Comparison of ENCODE assay signal across 10 cellular contexts in the genomic region with DNA sequence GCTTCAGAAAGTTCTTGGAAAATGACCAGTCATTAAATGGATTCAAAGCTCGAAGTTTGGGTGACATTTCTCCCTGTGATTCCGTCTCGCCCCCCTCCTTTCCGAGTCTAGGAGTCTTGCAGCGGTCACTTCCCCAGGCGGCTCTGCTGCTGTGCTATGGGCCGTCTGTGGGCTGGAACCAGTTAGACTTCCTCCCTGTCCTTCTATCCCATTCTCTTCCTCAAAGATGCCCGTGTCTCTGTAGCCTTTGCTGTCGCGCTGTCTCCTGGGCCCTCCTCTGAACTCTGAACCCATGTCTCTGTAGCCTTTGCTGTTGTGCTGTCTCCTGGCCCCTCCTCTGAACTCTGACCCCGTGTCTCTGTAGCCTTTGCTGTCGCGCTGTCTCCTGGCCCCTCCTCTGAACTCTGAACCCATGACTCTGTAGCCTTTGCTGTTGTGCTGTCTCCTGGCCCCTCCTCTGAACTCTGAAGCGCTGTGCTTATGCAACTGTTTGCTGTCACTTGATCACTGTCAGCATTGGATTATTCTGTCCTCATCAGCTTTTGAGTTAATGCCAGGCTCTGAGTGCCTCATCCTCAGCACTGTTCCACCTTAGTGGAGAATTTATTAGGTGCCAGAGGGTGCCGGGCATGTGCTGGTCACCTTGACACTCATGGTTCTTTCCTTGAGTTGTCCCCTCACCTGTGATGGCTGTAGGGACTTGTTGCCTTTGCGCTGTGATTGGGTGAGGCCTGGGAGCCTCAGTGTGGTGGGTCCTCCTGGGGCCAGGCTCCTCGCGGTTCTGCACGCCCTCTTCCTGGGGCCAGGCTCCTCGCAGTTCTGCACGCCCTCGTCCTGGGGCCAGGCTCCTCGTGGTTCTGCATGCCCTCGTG.
DNase-seq lines count a peak whose midpoint lies in the region; ATAC-seq and TF ChIP-seq lines count a peak whose summit lies in the region.
"Had no signal": no experiment of that assay in that cellular context is flagged by ENCODE, and none has a peak within 500 bp of the region (broad histone marks: within the 10 kb centered on the region; RNA-seq: fewer than 3 reads in every experiment).

No MANE protein-coding gene starts in this region.

- peak overlapping the region in 3 of 7 donors; percentile 19 to 67 (median 31) for H3K27ac Mint-ChIP-seq in CD4-positive, alpha-beta memory T cell
- H3K27ac Mint-ChIP-seq: activated CD4-positive, alpha-beta T cell treated with anti-CD3 and anti-CD28 coated beads, Interleukin-2, amount 10 ng/mL, durations not matched to agents 24 days and 14 days had no signal

- peaks cover 6 to 35% (median 14%) of the 10 kb centered on the region in 4 donors for H3K4me1 Mint-ChIP-seq in CD4-positive, alpha-beta memory T cell

- H3K9me3 Mint-ChIP-seq in CD4-positive, alpha-beta memory T cell = no peaks in the 10 kb centered on the region
- H3K9me3 Mint-ChIP-seq: activated CD4-positive, alpha-beta T cell treated with anti-CD3 and anti-CD28 coated beads, Interleukin-2, amount 10 ng/mL, durations not matched to agents 24 days and 14 days had no signal

- H3K9me3 ChIP-seq in colonic mucosa (no peaks in the 10 kb centered on the region), mesodermal cell (ENCODE audit: control insufficient read depth, low read length) (no peaks in the 10 kb centered on the region)
- no peaks in the 10 kb centered on the region for H3K9me3 ChIP-seq in CD4-positive, alpha-beta memory T cell (ENCODE audit: control insufficient read depth in 1 of 2, low read length in 2 of 2)

- H3K27me3 ChIP-seq in colonic mucosa = no peaks in the 10 kb centered on the region
- no peaks in the 10 kb centered on the region for H3K27me3 ChIP-seq in CD4-positive, alpha-beta memory T cell (ENCODE audit: insufficient read depth, low read length)

- peaks cover 5% of the 10 kb centered on the region for H3K4me1 ChIP-seq in colonic mucosa
- peaks cover 27% of the 10 kb centered on the region for H3K4me1 ChIP-seq in mesodermal cell (ENCODE audit: control insufficient read depth, insufficient read depth, low read length, poor library complexity, severe bottlenecking)
- no peaks in the 10 kb centered on the region for H3K4me1 ChIP-seq in CD4-positive, alpha-beta memory T cell (ENCODE audit: insufficient read depth, low read length)

- intact Hi-C loops in colonic mucosa (cut with DNase I) = no loop called here
- intact Hi-C loops in CD4-positive, alpha-beta memory T cell (cut with micrococcal nuclease) = no loop called here

- CTCF ChIA-PET in CD4-positive, alpha-beta memory T cell (lab: Charles Lee; ENCODE audit: partially characterized antibody) = no interaction called here

- DNase-seq in LNCaP clone FGC (ENCODE audit: low read depth) = peak; percentile 66
- DNase-seq in colonic mucosa = peak; percentile 76
- DNase-seq in NCI-H1930 (lab: John Stamatoyannopoulos, UW) = no peak
- DNase-seq in CD4-positive, alpha-beta memory T cell = no peak
- DNase-seq: activated CD4-positive, alpha-beta T cell treated with anti-CD3 and anti-CD28 coated beads, Interleukin-2, amount 10 ng/mL, durations not matched to agents 24 days and 14 days; cortex of kidney had no signal

- peaks cover 26 to 27% of the 10 kb centered on the region in 2 donors for H3K36me3 Mint-ChIP-seq in CD4-positive, alpha-beta memory T cell

- H3K4me3 ChIP-seq in LNCaP clone FGC (ENCODE audit: low read depth, low read length) (no peak overlapping the region), colonic mucosa (no peak overlapping the region), mesodermal cell (ENCODE audit: extremely low read depth, insufficient read depth, low read length, poor library complexity, severe bottlenecking) (no peak overlapping the region)
- no peak overlapping the region for H3K4me3 ChIP-seq in CD4-positive, alpha-beta memory T cell (ENCODE audit: low read length in 2 of 2)

- H3K27me3 Mint-ChIP-seq in CD4-positive, alpha-beta memory T cell = no peaks in the 10 kb centered on the region
- H3K27me3 Mint-ChIP-seq: activated CD4-positive, alpha-beta T cell treated with anti-CD3 and anti-CD28 coated beads, Interleukin-2, amount 10 ng/mL, durations not matched to agents 24 days and 14 days had no signal

- H3K4me3 Mint-ChIP-seq in CD4-positive, alpha-beta memory T cell = no peak overlapping the region
- H3K4me3 Mint-ChIP-seq: activated CD4-positive, alpha-beta T cell treated with anti-CD3 and anti-CD28 coated beads, Interleukin-2, amount 10 ng/mL, durations not matched to agents 24 days and 14 days had no signal

- H3K27ac ChIP-seq in 22Rv1 (peak overlapping the region; percentile 12; the same call in 1 of the 2 replicates), colonic mucosa (peak overlapping the region; percentile 60), mesodermal cell (ENCODE audit: low read depth, low read length, severe bottlenecking) (peak overlapping the region; percentile 92)
- no peak overlapping the region for H3K27ac ChIP-seq in CD4-positive, alpha-beta memory T cell (ENCODE audit: low read depth, low read length)

- H3K36me3 ChIP-seq in colonic mucosa (no peaks in the 10 kb centered on the region), mesodermal cell (ENCODE audit: control insufficient read depth, insufficient read depth, low read length) (peaks cover 8% of the 10 kb centered on the region)
- peaks cover 6% of the 10 kb centered on the region for H3K36me3 ChIP-seq in CD4-positive, alpha-beta memory T cell (ENCODE audit: insufficient read depth, low read length)

- WGBS in mesodermal cell (ENCODE audit: insufficient coverage in 2 of 2), 2 experiments = 92 to 93% methylated on average over 19 to 24 of the region's 24 CpGs

- no peak for ATAC-seq in GM18873 (IDR thresholded peaks at IDR 0.05; ENCODE audit: low FRiP score, unreplicated experiment)
- ATAC-seq in GM18870 (IDR thresholded peaks at IDR 0.05; ENCODE audit: unreplicated experiment) = no peak

- H3K9ac ChIP-seq in colonic mucosa (ENCODE audit: low read depth in 2 of 2, low read length in 2 of 2) = no peak overlapping the region

- no peak for TF ChIP-seq CTCF in 22Rv1 (IDR thresholded peaks at IDR 0.05)
- no peak for TF ChIP-seq CTCF in LNCaP clone FGC (IDR thresholded peaks at IDR 0.05; ENCODE audit: control insufficient read depth, extremely low read depth, insufficient read depth)
- TF ChIP-seq CTCF in colonic mucosa (IDR thresholded peaks at IDR 0.05) = no peak

- POLR2A ChIA-PET in CD4-positive, alpha-beta memory T cell (lab: Charles Lee; ENCODE audit: partially characterized antibody) = no interaction called here

Comparison
In these comparisons a context has a peak if more than half of its experiments do, and no peak if none do; other contexts are left out.
1. DNase-seq: peak in LNCaP clone FGC (single experiment) and colonic mucosa (single experiment); none in NCI-H1930 (0 of 2) and CD4-positive, alpha-beta memory T cell (0 of 5).